ENCODE assay signal across 8 cellular contexts in the genomic region with DNA sequence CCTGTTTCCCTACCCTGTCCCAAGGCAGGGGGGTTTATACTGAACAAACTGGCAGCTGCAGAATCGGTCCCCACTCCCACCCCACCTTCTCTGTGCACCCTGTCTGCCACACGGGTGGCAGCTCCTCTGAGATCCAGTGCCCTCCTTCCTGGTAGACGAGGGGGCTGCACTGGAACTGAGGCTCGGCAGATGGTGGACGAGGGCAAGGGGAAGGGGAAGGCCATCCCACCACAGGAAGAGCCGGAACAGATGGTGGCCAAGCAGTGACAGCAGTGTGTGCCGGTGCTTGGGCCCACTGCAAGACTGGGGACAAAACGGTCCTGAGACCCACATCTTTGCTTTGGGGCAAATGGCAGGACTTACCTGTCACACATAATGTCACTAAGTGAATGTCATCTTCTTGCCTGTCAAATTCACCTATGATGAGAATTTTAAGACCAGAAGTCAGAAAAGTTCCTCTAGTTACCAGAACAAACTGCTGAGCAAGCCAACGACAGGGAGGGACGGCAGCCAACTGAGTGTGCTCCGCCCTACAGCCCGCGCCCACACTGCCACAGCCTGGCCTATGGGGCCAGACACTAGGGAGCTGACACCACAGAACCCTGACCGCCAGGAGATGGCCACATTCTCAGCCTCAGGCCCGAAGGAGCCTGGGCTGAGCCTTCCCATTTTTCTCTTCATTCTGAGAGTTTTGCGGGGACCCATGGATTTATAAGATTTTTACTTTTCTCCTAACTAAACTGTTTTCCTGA. TPM values are rescaled to one million over a fixed set of nuclear protein-coding genes. Genes with fewer than 3 reads are reported as not detected.
A peak's percentile ranks its signal among the peaks of the same experiment; 100 is the strongest.
DNase-seq lines count a peak whose midpoint lies in the region; FAIRE-seq and TF ChIP-seq lines count a peak whose summit lies in the region.

No MANE protein-coding gene starts in this region.

- H3K9me3 ChIP-seq in SK-N-MC (ENCODE audit: low read depth, low read length) (no peaks in the 10 kb centered on the region), OCI-LY7 (ENCODE audit: low read length) (no peaks in the 10 kb centered on the region), Caco-2 (no peaks in the 10 kb centered on the region)

- no peaks in the 10 kb centered on the region for H3K79me2 ChIP-seq in OCI-LY7 (ENCODE audit: insufficient read depth, low read depth, low read length)

- no peaks in the 10 kb centered on the region for H3K27me3 Mint-ChIP-seq in Caco-2 (ENCODE audit: insufficient read depth, unreplicated experiment)

- CTCF ChIA-PET in BJ (lab: Yijun Ruan, JAX), result interaction anchor here (2.5 kb wide), 1 partner anchor 15 kb away, joined by 7 read pairs; no protein-coding TSS in a partner anchor
- CTCF ChIA-PET in OCI-LY7 (lab: Charles Lee; ENCODE audit: unreplicated experiment), result no interaction called here
- CTCF ChIA-PET in Caco-2 (lab: Charles Lee), result no interaction called here

- no peak overlapping the region for H3K9ac ChIP-seq in SK-N-MC (ENCODE audit: insufficient read length)

- TF ChIP-seq CTCF in BJ (IDR thresholded peaks at IDR 0.05; ENCODE audit: insufficient read depth, low read depth, low read length), result peak; percentile 42
- no peak for TF ChIP-seq CTCF in OCI-LY7 (conservative IDR thresholded peaks at IDR 0.05; ENCODE audit: low read length)
- TF ChIP-seq CTCF in Caco-2 (IDR thresholded peaks at IDR 0.05; ENCODE audit: insufficient read depth in 1 of 2, low read depth in 1 of 2, low read length in 1 of 2, severe bottlenecking in 1 of 2, unreplicated experiment in 1 of 2), result no peak

- no peaks in the 10 kb centered on the region for H3K9me2 ChIP-seq in OCI-LY7 (ENCODE audit: insufficient read depth, low read length)

- DNase-seq in BJ (ENCODE audit: low read depth) (no peak), SK-N-MC (ENCODE audit: low read depth, low spot score) (no peak), frontal cortex (ENCODE audit: low spot score in 2 of 2) (peak; percentile 41 to 64), nucleus accumbens (lab: John Stamatoyannopoulos, UW) (peak in 35 of 56 donors; percentile 7 to 72 (median 37)), DMS53 treated with DMSO at 0.1 percent for 48 hours (lab: John Stamatoyannopoulos, UW; ENCODE audit: unreplicated experiment) (no peak), OCI-LY7 (ENCODE audit: low spot score) (no peak), NCI-H226 (no peak), Caco-2 (no peak)

- peaks cover 62% of the 10 kb centered on the region for H3K36me3 Mint-ChIP-seq in Caco-2 (ENCODE audit: insufficient read depth, unreplicated experiment)

- FAIRE-seq in frontal cortex (lab: Jason Lieb, UNC), result no peak

- H4K20me1 ChIP-seq in OCI-LY7 (ENCODE audit: insufficient read depth, low read length), result no peaks in the 10 kb centered on the region

- no peak overlapping the region for H2AFZ ChIP-seq in OCI-LY7 (ENCODE audit: low read length)

- POLR2A ChIA-PET in BJ (lab: Charles Lee), result no interaction called here
- POLR2A ChIA-PET in OCI-LY7 (lab: Charles Lee), result interaction anchor here (1.4 kb wide), 1 partner anchor 11 kb away, joined by 3 read pairs; no protein-coding TSS in a partner anchor
- POLR2A ChIA-PET in Caco-2 (lab: Charles Lee), result no interaction called here

- no TSS peak for BruUV-seq in OCI-LY7 (replicated peaks; lab: Mats Ljungman, UMichigan)
- BruUV-seq in Caco-2 (replicated peaks; lab: Mats Ljungman, UMichigan), result no TSS peak

- no peaks in the 10 kb centered on the region for H3K4me1 ChIP-seq in OCI-LY7 (ENCODE audit: insufficient read depth, low read length, poor library complexity, severe bottlenecking)
- H3K4me1 ChIP-seq in Caco-2, result no peaks in the 10 kb centered on the region

- peaks cover 17% of the 10 kb centered on the region for H3K36me3 ChIP-seq in BJ (ENCODE audit: control insufficient read depth, insufficient read depth, low read length)
- H3K36me3 ChIP-seq in SK-N-MC (ENCODE audit: insufficient read depth, low read length), result peaks cover 42% of the 10 kb centered on the region
- H3K36me3 ChIP-seq in OCI-LY7 (ENCODE audit: insufficient read depth, low read length), result peaks cover 86% of the 10 kb centered on the region
- peaks cover 4% of the 10 kb centered on the region; the same call in 1 of the 2 replicates for H3K36me3 ChIP-seq in Caco-2 (ENCODE audit: control insufficient read depth, insufficient read depth, low read length)

- H3K4me2 ChIP-seq in OCI-LY7 (ENCODE audit: low read length), result no peak overlapping the region

- no peak overlapping the region for H3K27ac Mint-ChIP-seq in Caco-2 (ENCODE audit: unreplicated experiment)

- H3K4me3 ChIP-seq in BJ (ENCODE audit: low read depth, low read length) (no peak overlapping the region), SK-N-MC (no peak overlapping the region), OCI-LY7 (ENCODE audit: low read depth, low read length, poor library complexity, severe bottlenecking) (no peak overlapping the region), Caco-2 (ENCODE audit: low read depth, low read length) (no peak overlapping the region)

- H3K27ac ChIP-seq in SK-N-MC, result 0 out of 2 replicates have a peak overlapping the region, but pooled peaks have one; percentile 46
- no peak overlapping the region for H3K27ac ChIP-seq in OCI-LY7 (ENCODE audit: low read depth, low read length, poor library complexity, severe bottlenecking)

- intact Hi-C loops in OCI-LY7 (cut with micrococcal nuclease; ENCODE audit: unreplicated experiment) (no loop called here), Caco-2 (cut with micrococcal nuclease; ENCODE audit: unreplicated experiment) (no loop called here)

- H3K4me1 Mint-ChIP-seq in Caco-2 (ENCODE audit: low read depth, unreplicated experiment), result no peaks in the 10 kb centered on the region

- no peak overlapping the region for H3K4me3 Mint-ChIP-seq in Caco-2 (ENCODE audit: unreplicated experiment)

- H3K9me3 Mint-ChIP-seq in Caco-2 (ENCODE audit: unreplicated experiment), result no peaks in the 10 kb centered on the region

- H3K27me3 ChIP-seq in BJ (ENCODE audit: control insufficient read depth, insufficient read depth, low read length), result no peaks in the 10 kb centered on the region
- no peaks in the 10 kb centered on the region for H3K27me3 ChIP-seq in Caco-2 (replicated peaks; ENCODE audit: control insufficient read depth, insufficient read depth, low read length)

RNA-seq across cellular contexts. Expression of a gene that starts 14.4 kb away (rescaled TPM):
- polyA plus RNA-seq in BJ (2011; rRNA removed), result 56.1 and 71.8 TPM in 2 replicates
- 48.6 and 88.8 TPM in 2 replicates for polyA minus RNA-seq in BJ (2011; rRNA and poly(A)+ RNA removed)
- total RNA-seq in frontal cortex (35.1 TPM), OCI-LY7 (2022) (37.3 and 38.0 TPM in 2 replicates), Caco-2 (2022) (17.7 and 20.9 TPM in 2 replicates)
- 38.3 and 38.8 TPM in 2 replicates for total RNA-seq in OCI-LY7 (2014; rRNA removed; shearing (Covaris generic))

RNA-seq across cellular contexts. Expression of a gene that starts 52.6 kb away (rescaled TPM):
- polyA plus RNA-seq in BJ (2011; rRNA removed), result 20.0 and 35.1 TPM in 2 replicates
- 14.7 and 18.4 TPM in 2 replicates for polyA minus RNA-seq in BJ (2011; rRNA and poly(A)+ RNA removed)
- total RNA-seq in frontal cortex, result 84.4 TPM
- 16.6 and 17.6 TPM in 2 replicates for total RNA-seq in OCI-LY7 (2014; rRNA removed; shearing (Covaris generic))
- total RNA-seq in OCI-LY7 (2022), result 21.2 and 24.7 TPM in 2 replicates
- 29.6 and 32.2 TPM in 2 replicates for total RNA-seq in Caco-2 (2022)

Comparison
In these comparisons a context has a peak if more than half of its experiments do, and no peak if none do; other contexts are left out.
1. DNase-seq: peak in frontal cortex (2 of 2) and nucleus accumbens (35 of 56); none in BJ (single experiment), SK-N-MC (single experiment), DMS53 treated with DMSO at 0.1 percent for 48 hours (single experiment), OCI-LY7 (single experiment), NCI-H226 (single experiment) and Caco-2 (0 of 2).